ENCODE assay signal across 7 cellular contexts in the genomic region with DNA sequence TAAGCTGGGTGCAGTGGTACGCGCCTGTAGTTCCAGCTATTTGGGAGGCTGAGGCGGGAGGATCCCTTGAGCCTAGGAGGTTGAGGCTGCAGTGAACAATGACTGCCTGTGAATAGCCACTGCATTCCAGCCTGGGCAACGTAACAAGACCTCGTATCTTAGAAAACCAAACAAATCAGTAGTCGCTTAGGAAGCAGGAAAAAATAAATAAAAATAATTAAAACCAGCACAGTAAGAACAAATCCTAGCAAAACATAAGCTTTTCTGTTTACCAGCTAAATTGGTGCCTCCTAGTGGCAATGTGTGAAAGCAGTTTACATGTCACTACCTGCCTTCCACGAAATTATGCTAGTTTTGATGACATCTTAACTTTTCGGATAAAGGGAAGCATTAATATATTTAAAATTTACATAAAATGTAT. TPM values are rescaled to one million over a fixed set of nuclear protein-coding genes. Genes with fewer than 3 reads are reported as not detected.
DNase-seq lines count a peak whose midpoint lies in the region; ATAC-seq and TF ChIP-seq lines count a peak whose summit lies in the region.

No MANE protein-coding gene starts in this region.

- H3K79me2 ChIP-seq in MM.1S (ENCODE audit: low read length), result peaks cover 39% of the 10 kb centered on the region

- no peaks in the 10 kb centered on the region for H3K36me3 ChIP-seq in MM.1S (replicated peaks; ENCODE audit: insufficient read depth, low read length)

- no peak for ATAC-seq in activated T-helper 17 cell treated with anti-CD3 and anti-CD28 coated beads, Interleukin-2, amount 50 U/mL, for 72 hours (replicated peaks)
- ATAC-seq in stimulated activated effector memory CD8-positive, alpha-beta T cell treated with anti-CD3 and anti-CD28 coated beads, Interleukin-12 subunit alpha, Interleukin-12 subunit beta, amount 100 ng/mL, for 72 hours, result no peak
- ATAC-seq in GM19324 (IDR thresholded peaks at IDR 0.05; ENCODE audit: low FRiP score, unreplicated experiment), result no peak

- H3K36me3 Mint-ChIP-seq in activated T-helper 17 cell treated with anti-CD3 and anti-CD28 coated beads, Interleukin-2, amount 50 U/mL, for 72 hours (ENCODE audit: low read depth), result peaks cover 45% of the 10 kb centered on the region
- H3K36me3 Mint-ChIP-seq in stimulated activated effector memory CD8-positive, alpha-beta T cell treated with anti-CD3 and anti-CD28 coated beads, Interleukin-12 subunit alpha, Interleukin-12 subunit beta, amount 100 ng/mL, for 72 hours, result peaks cover 69% of the 10 kb centered on the region

- peaks cover 5% of the 10 kb centered on the region for H3K4me1 ChIP-seq in MM.1S (ENCODE audit: low read length)

- peak overlapping the region; percentile 90; the same call in 1 of the 2 replicates for H3K4me2 ChIP-seq in MM.1S (ENCODE audit: low read depth, low read length)

- no peaks in the 10 kb centered on the region for H3K9me2 ChIP-seq in MM.1S (replicated peaks; ENCODE audit: insufficient read depth, low read length)

- H4K20me1 ChIP-seq in MM.1S (ENCODE audit: insufficient read depth, low read length), result no peaks in the 10 kb centered on the region

- H2AFZ ChIP-seq in MM.1S (ENCODE audit: low read length), result peak overlapping the region; percentile 74

- H3K9me3 Mint-ChIP-seq in activated T-helper 17 cell treated with anti-CD3 and anti-CD28 coated beads, Interleukin-2, amount 50 U/mL, for 72 hours, result no peaks in the 10 kb centered on the region
- no peaks in the 10 kb centered on the region for H3K9me3 Mint-ChIP-seq in stimulated activated effector memory CD8-positive, alpha-beta T cell treated with anti-CD3 and anti-CD28 coated beads, Interleukin-12 subunit alpha, Interleukin-12 subunit beta, amount 100 ng/mL, for 72 hours

- H3K4me1 Mint-ChIP-seq in activated T-helper 17 cell treated with anti-CD3 and anti-CD28 coated beads, Interleukin-2, amount 50 U/mL, for 72 hours, result peaks cover 15% of the 10 kb centered on the region
- peaks cover 45% of the 10 kb centered on the region for H3K4me1 Mint-ChIP-seq in stimulated activated effector memory CD8-positive, alpha-beta T cell treated with anti-CD3 and anti-CD28 coated beads, Interleukin-12 subunit alpha, Interleukin-12 subunit beta, amount 100 ng/mL, for 72 hours

- H3K27ac ChIP-seq in MM.1S (ENCODE audit: low read length), result no peak overlapping the region; the same call in 1 of the 2 replicates

- no peaks in the 10 kb centered on the region for H3K9me3 ChIP-seq in MM.1S (replicated peaks; ENCODE audit: insufficient read depth, low read length)

- H3K4me3 ChIP-seq in MM.1S (ENCODE audit: low read length) (peak overlapping the region; percentile 76), iPS-11a (ENCODE audit: low read depth, low read length) (peak overlapping the region; percentile 56)

- peak overlapping the region; percentile 95 for H3K4me3 Mint-ChIP-seq in activated T-helper 17 cell treated with anti-CD3 and anti-CD28 coated beads, Interleukin-2, amount 50 U/mL, for 72 hours
- peak overlapping the region; percentile 84 for H3K4me3 Mint-ChIP-seq in stimulated activated effector memory CD8-positive, alpha-beta T cell treated with anti-CD3 and anti-CD28 coated beads, Interleukin-12 subunit alpha, Interleukin-12 subunit beta, amount 100 ng/mL, for 72 hours

- no peaks in the 10 kb centered on the region for H3K27me3 Mint-ChIP-seq in activated T-helper 17 cell treated with anti-CD3 and anti-CD28 coated beads, Interleukin-2, amount 50 U/mL, for 72 hours

- H3K27ac Mint-ChIP-seq in activated T-helper 17 cell treated with anti-CD3 and anti-CD28 coated beads, Interleukin-2, amount 50 U/mL, for 72 hours, result peak overlapping the region; percentile 96
- no peak overlapping the region for H3K27ac Mint-ChIP-seq in stimulated activated effector memory CD8-positive, alpha-beta T cell treated with anti-CD3 and anti-CD28 coated beads, Interleukin-12 subunit alpha, Interleukin-12 subunit beta, amount 100 ng/mL, for 72 hours

- H3F3A ChIP-seq in MM.1S (ENCODE audit: insufficient read depth, low read length), result peaks cover 19% of the 10 kb centered on the region

- H3K9ac ChIP-seq in MM.1S (ENCODE audit: low read length), result no peak overlapping the region; the same call in 1 of the 2 replicates

- peak; percentile 57 for TF ChIP-seq CTCF in MM.1S (IDR thresholded peaks at IDR 0.05; ENCODE audit: low read length)

- no peaks in the 10 kb centered on the region for H3K27me3 ChIP-seq in MM.1S (replicated peaks; ENCODE audit: insufficient read depth, low read length)

- peak; percentile 36 for DNase-seq in GM03348 (ENCODE audit: low spot score)
- peak; percentile 56 for DNase-seq in MM.1S
- no peak for DNase-seq in stimulated activated effector memory CD8-positive, alpha-beta T cell treated with anti-CD3 and anti-CD28 coated beads, Interleukin-12 subunit alpha, Interleukin-12 subunit beta, amount 100 ng/mL, for 72 hours (ENCODE audit: low spot score in 2 of 2)
- DNase-seq in activated gamma-delta T cell treated with Interleukin-2 at 50 U/mL for 16 hours, result no peak

RNA-seq across cellular contexts. Expression of a gene that starts 1.3 kb away (rescaled TPM):
- 10 to 100 TPM; 11.9 to 17.9 TPM for total RNA-seq in activated T-helper 17 cell treated with anti-CD3 and anti-CD28 coated beads, Interleukin-2, amount 50 U/mL, for 72 hours

RNA-seq across cellular contexts. Expression of a gene that starts 11.4 kb away (rescaled TPM):
- total RNA-seq in activated T-helper 17 cell treated with anti-CD3 and anti-CD28 coated beads, Interleukin-2, amount 50 U/mL, for 72 hours, result 1 to 10 TPM; 2.7 to 5.6 TPM

RNA-seq across cellular contexts. Expression of a gene that starts 18.0 kb away (rescaled TPM):
- total RNA-seq in activated T-helper 17 cell treated with anti-CD3 and anti-CD28 coated beads, Interleukin-2, amount 50 U/mL, for 72 hours, result under 1 TPM; 0.09 to 0.37 TPM

RNA-seq across cellular contexts. Expression of a gene that starts 22.3 kb away (rescaled TPM):
- total RNA-seq in activated T-helper 17 cell treated with anti-CD3 and anti-CD28 coated beads, Interleukin-2, amount 50 U/mL, for 72 hours, result 1 to 10 TPM in 1 of 2 donors, under 1 TPM in 1; 0.50 to 1.2 TPM

RNA-seq across cellular contexts. Expression of a gene that starts 32.4 kb away (rescaled TPM):
- total RNA-seq in activated T-helper 17 cell treated with anti-CD3 and anti-CD28 coated beads, Interleukin-2, amount 50 U/mL, for 72 hours, result not detected

Comparison
In these comparisons a context has a peak if more than half of its experiments do, and no peak if none do; other contexts are left out.
1. DNase-seq: peak in GM03348 (single experiment) and MM.1S (single experiment); none in stimulated activated effector memory CD8-positive, alpha-beta T cell treated with anti-CD3 and anti-CD28 coated beads, Interleukin-12 subunit alpha, Interleukin-12 subunit beta, amount 100 ng/mL, for 72 hours (0 of 2) and activated gamma-delta T cell treated with Interleukin-2 at 50 U/mL for 16 hours (single experiment).